12 cellular contexts compared by ENCODE assay signal in genomic region chr6:146634022-146634421, GRCh38. TPM values are rescaled to one million over a fixed set of nuclear protein-coding genes. Genes with fewer than 3 reads are reported as not detected.
"Had no signal": no experiment of that assay in that cellular context is flagged by ENCODE, and none has a peak within 500 bp of the region (broad histone marks: within the 10 kb centered on the region; RNA-seq: fewer than 3 reads in every experiment).

No MANE protein-coding gene starts in this region.

- H3K9ac ChIP-seq: GM23248, KMS-11 had no signal

- H2AFZ ChIP-seq: GM23248 had no signal

- DNase-seq: GM23248, GOT3, H7, HFFc6, IMR-90, KBM-7 had no signal

- H3K4me2 ChIP-seq: KMS-11 had no signal

- H3K36me3 ChIP-seq: HAP-1 had no signal

- H3K9me3 ChIP-seq: HAP-1 had no signal

- H3K4me3 ChIP-seq: GM23248, HAP-1 had no signal

- ATAC-seq: HCT116 had no signal

- H3K4me1 ChIP-seq: HAP-1 had no signal

- H3K27ac ChIP-seq: GM23248, KMS-11 had no signal

- FAIRE-seq: HTR-8/SVneo had no signal

RNA-seq across cellular contexts. Expression of gene ADGB, which starts 35.2 kb away (rescaled TPM):
- total RNA-seq: GM23248, H4, H7, HFFc6, HT-29, IMR-90 had no signal
- polyA plus RNA-seq: GM23248, IMR-90 had no signal
